ENCODE assay signal across 9 cellular contexts in the genomic region with DNA sequence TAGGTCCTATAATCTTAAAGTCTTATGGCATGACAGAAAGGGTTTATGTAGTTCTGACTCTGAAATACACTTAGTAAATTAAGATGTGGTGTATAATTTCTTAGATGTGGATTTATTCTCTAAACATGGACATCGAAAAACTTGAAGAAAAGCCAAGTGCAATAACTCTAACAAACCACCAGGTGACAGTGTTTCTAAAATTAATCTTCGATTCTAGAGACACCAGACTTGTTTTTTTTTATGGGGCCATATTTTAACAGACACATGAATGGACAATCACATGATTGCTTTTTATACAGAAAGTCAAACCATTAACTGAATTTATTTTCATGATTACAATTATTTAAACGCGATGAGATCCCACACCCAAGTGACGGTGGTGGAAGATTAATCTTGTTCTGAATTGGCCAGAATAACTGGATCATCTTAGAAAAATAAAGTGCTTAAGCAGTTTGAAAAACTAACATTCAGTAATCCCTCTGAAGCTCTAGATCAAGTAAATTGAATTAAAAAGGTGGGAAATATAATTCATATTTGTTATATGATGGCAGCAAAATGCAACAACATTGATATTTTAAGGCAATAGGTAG.
DNase-seq lines count a peak whose midpoint lies in the region; ATAC-seq and TF ChIP-seq lines count a peak whose summit lies in the region.
"Had no signal": no experiment of that assay in that cellular context is flagged by ENCODE, and none has a peak within 500 bp of the region (broad histone marks: within the 10 kb centered on the region; RNA-seq: fewer than 3 reads in every experiment).

No MANE protein-coding gene starts in this region.

- H3K27me3 ChIP-seq in Karpas-422 (ENCODE audit: low read length) (no peaks in the 10 kb centered on the region), tibial nerve (no peaks in the 10 kb centered on the region)

- H3K4me3 ChIP-seq in Karpas-422 (ENCODE audit: low read length) (no peak overlapping the region), tibial nerve (no peak overlapping the region)

- no peaks in the 10 kb centered on the region for H4K20me1 ChIP-seq in Karpas-422 (ENCODE audit: insufficient read depth, low read depth, low read length)

- no peak for TF ChIP-seq EP300 in tibial nerve (IDR thresholded peaks at IDR 0.05)

- H3K9me3 Mint-ChIP-seq in natural killer cell = peaks cover 2 to 3% of the 10 kb centered on the region in 2 donors
- no peaks in the 10 kb centered on the region for H3K9me3 Mint-ChIP-seq in natural killer cell treated with Interleukin-12 subunit alpha and Interleukin-12 subunit beta and Interleukin-15 and Interleukin-18, amount 100 ng/mL, for 72 hours
- peaks cover 3% of the 10 kb centered on the region for H3K9me3 Mint-ChIP-seq in activated T-cell treated with anti-CD3 and anti-CD28 coated beads, Interleukin-2, amount 50 U/mL, for 24 hours
- H3K9me3 Mint-ChIP-seq: activated naive CD8-positive, alpha-beta T cell treated with anti-CD3 and anti-CD28 coated beads, Interleukin-2, amount 10 ng/mL, durations not matched to agents 7 days and 5 days had no signal

- H3K4me3 Mint-ChIP-seq in natural killer cell = no peak overlapping the region
- H3K4me3 Mint-ChIP-seq in natural killer cell treated with Interleukin-12 subunit alpha and Interleukin-12 subunit beta and Interleukin-15 and Interleukin-18, amount 100 ng/mL, for 72 hours = no peak overlapping the region
- H3K4me3 Mint-ChIP-seq in activated T-cell treated with anti-CD3 and anti-CD28 coated beads, Interleukin-2, amount 50 U/mL, for 24 hours = no peak overlapping the region
- H3K4me3 Mint-ChIP-seq: activated naive CD8-positive, alpha-beta T cell treated with anti-CD3 and anti-CD28 coated beads, Interleukin-2, amount 10 ng/mL, durations not matched to agents 7 days and 5 days had no signal

- H3K36me3 Mint-ChIP-seq in natural killer cell = no peaks in the 10 kb centered on the region
- no peaks in the 10 kb centered on the region for H3K36me3 Mint-ChIP-seq in natural killer cell treated with Interleukin-12 subunit alpha and Interleukin-12 subunit beta and Interleukin-15 and Interleukin-18, amount 100 ng/mL, for 72 hours
- no peaks in the 10 kb centered on the region for H3K36me3 Mint-ChIP-seq in activated T-cell treated with anti-CD3 and anti-CD28 coated beads, Interleukin-2, amount 50 U/mL, for 24 hours (ENCODE audit: low read depth)
- H3K36me3 Mint-ChIP-seq: activated naive CD8-positive, alpha-beta T cell treated with anti-CD3 and anti-CD28 coated beads, Interleukin-2, amount 10 ng/mL, durations not matched to agents 7 days and 5 days had no signal

- ATAC-seq in natural killer cell (no peak), GM19328 (IDR thresholded peaks at IDR 0.05; ENCODE audit: unreplicated experiment) (no peak)
- ATAC-seq in natural killer cell treated with Interleukin-12 subunit alpha and Interleukin-12 subunit beta and Interleukin-15 and Interleukin-18, amount 100 ng/mL, for 72 hours = no peak

- no peaks in the 10 kb centered on the region for H3K4me1 Mint-ChIP-seq in natural killer cell
- H3K4me1 Mint-ChIP-seq in natural killer cell treated with Interleukin-12 subunit alpha and Interleukin-12 subunit beta and Interleukin-15 and Interleukin-18, amount 100 ng/mL, for 72 hours (ENCODE audit: low read depth in 2 of 2) = no peaks in the 10 kb centered on the region
- H3K4me1 Mint-ChIP-seq in activated T-cell treated with anti-CD3 and anti-CD28 coated beads, Interleukin-2, amount 50 U/mL, for 24 hours (ENCODE audit: low read depth) = no peaks in the 10 kb centered on the region
- H3K4me1 Mint-ChIP-seq: activated naive CD8-positive, alpha-beta T cell treated with anti-CD3 and anti-CD28 coated beads, Interleukin-2, amount 10 ng/mL, durations not matched to agents 7 days and 5 days had no signal

- H3K79me2 ChIP-seq in Karpas-422 (ENCODE audit: low read length) = no peaks in the 10 kb centered on the region

- no peaks in the 10 kb centered on the region for H3K9me2 ChIP-seq in Karpas-422 (replicated peaks; ENCODE audit: insufficient read depth, low read length)

- no peaks in the 10 kb centered on the region for H3K4me1 ChIP-seq in Karpas-422 (ENCODE audit: low read length)
- H3K4me1 ChIP-seq in tibial nerve = peaks cover 0 to 7% (median under 1%) of the 10 kb centered on the region in 4 donors

- no peak for DNase-seq in natural killer cell
- DNase-seq in natural killer cell treated with Interleukin-12 subunit alpha and Interleukin-12 subunit beta and Interleukin-15 and Interleukin-18, amount 100 ng/mL, for 72 hours (ENCODE audit: low spot score) = no peak
- DNase-seq in Karpas-422 = peak; percentile 73
- peak; percentile 43 for DNase-seq in SK-N-DZ (ENCODE audit: low spot score)
- DNase-seq in foreskin melanocyte = peak; percentile 78
- DNase-seq in tibial nerve (ENCODE audit: low spot score in 2 of 2) = no peak
- no peak for DNase-seq in activated T-cell treated with anti-CD3 and anti-CD28 coated beads, Interleukin-2, amount 50 U/mL, for 24 hours
- DNase-seq: activated naive CD8-positive, alpha-beta T cell treated with anti-CD3 and anti-CD28 coated beads, Interleukin-2, amount 10 ng/mL, durations not matched to agents 7 days and 5 days had no signal

- WGBS in tibial nerve, 2 donors = 21% methylated on average over 5 of the region's 5 CpGs

- H3K27ac ChIP-seq in Karpas-422 (ENCODE audit: low read length) = no peak overlapping the region
- H3K27ac ChIP-seq in tibial nerve = no peak overlapping the region

- no peak overlapping the region for H3K4me2 ChIP-seq in Karpas-422 (ENCODE audit: low read depth, low read length, poor library complexity, severe bottlenecking)

- H3K9ac ChIP-seq in Karpas-422 (ENCODE audit: low read length) = no peak overlapping the region

- H3K27ac Mint-ChIP-seq in natural killer cell = no peak overlapping the region
- H3K27ac Mint-ChIP-seq in natural killer cell treated with Interleukin-12 subunit alpha and Interleukin-12 subunit beta and Interleukin-15 and Interleukin-18, amount 100 ng/mL, for 72 hours = no peak overlapping the region
- H3K27ac Mint-ChIP-seq in activated T-cell treated with anti-CD3 and anti-CD28 coated beads, Interleukin-2, amount 50 U/mL, for 24 hours = no peak overlapping the region
- H3K27ac Mint-ChIP-seq: activated naive CD8-positive, alpha-beta T cell treated with anti-CD3 and anti-CD28 coated beads, Interleukin-2, amount 10 ng/mL, durations not matched to agents 7 days and 5 days had no signal

- H3K36me3 ChIP-seq in Karpas-422 (ENCODE audit: insufficient read depth, low read length) = no peaks in the 10 kb centered on the region
- H3K36me3 ChIP-seq in tibial nerve = no peaks in the 10 kb centered on the region

- TF ChIP-seq CTCF in natural killer cell (IDR thresholded peaks at IDR 0.05) (peak; percentile 15), tibial nerve (IDR thresholded peaks at IDR 0.05) (peak; percentile 60 to 89 (median 74))

- intact Hi-C loops in natural killer cell (cut with micrococcal nuclease) = no loop called here

- TF ChIP-seq POLR2A in tibial nerve (IDR thresholded peaks at IDR 0.05) = no peak

- no peak overlapping the region for H2AFZ ChIP-seq in Karpas-422 (ENCODE audit: low read length)

- H3K27me3 Mint-ChIP-seq in natural killer cell (ENCODE audit: low read depth in 2 of 2) = no peaks in the 10 kb centered on the region
- no peaks in the 10 kb centered on the region for H3K27me3 Mint-ChIP-seq in natural killer cell treated with Interleukin-12 subunit alpha and Interleukin-12 subunit beta and Interleukin-15 and Interleukin-18, amount 100 ng/mL, for 72 hours
- no peaks in the 10 kb centered on the region for H3K27me3 Mint-ChIP-seq in activated T-cell treated with anti-CD3 and anti-CD28 coated beads, Interleukin-2, amount 50 U/mL, for 24 hours
- H3K27me3 Mint-ChIP-seq: activated naive CD8-positive, alpha-beta T cell treated with anti-CD3 and anti-CD28 coated beads, Interleukin-2, amount 10 ng/mL, durations not matched to agents 7 days and 5 days had no signal

- H3K9me3 ChIP-seq in Karpas-422 (ENCODE audit: low read length) (0 out of 2 replicates have a peak, but pooled peaks cover 2% of the 10 kb centered on the region), tibial nerve (peaks cover 0 to 5% (median 0%) of the 10 kb centered on the region in 4 donors)

Comparison
In these comparisons a context has a peak if more than half of its experiments do, and no peak if none do; other contexts are left out.
1. DNase-seq: peak in Karpas-422 (single experiment), SK-N-DZ (single experiment) and foreskin melanocyte (single experiment); none in natural killer cell (single experiment), natural killer cell treated with Interleukin-12 subunit alpha and Interleukin-12 subunit beta and Interleukin-15 and Interleukin-18, amount 100 ng/mL, for 72 hours (single experiment), tibial nerve (0 of 2) and activated T-cell treated with anti-CD3 and anti-CD28 coated beads, Interleukin-2, amount 50 U/mL, for 24 hours (single experiment).